In genomic region chr7:99293650-99294049, GRCh38 we compare ENCODE assay signal across 30 cellular contexts. TPM values are rescaled to one million over a fixed set of nuclear protein-coding genes. Genes with fewer than 3 reads are reported as not detected.
"Had no signal": no experiment of that assay in that cellular context is flagged by ENCODE, and none has a peak within 500 bp of the region (broad histone marks: within the 10 kb centered on the region; RNA-seq: fewer than 3 reads in every experiment).

No MANE protein-coding gene starts in this region.

- ATAC-seq: activated T-cell treated with anti-CD3 and anti-CD28 coated beads, Interleukin-2, amount 50 U/mL, for 4 hours had no signal

- H3K27ac Mint-ChIP-seq: activated CD4-positive, alpha-beta memory T cell treated with anti-CD3 and anti-CD28 coated beads for 36 hours; activated naive CD8-positive, alpha-beta T cell treated with anti-CD3 and anti-CD28 coated beads for 36 hours; activated T-helper 1 cell treated with anti-CD3 and anti-CD28 coated beads, Interleukin-12 subunit alpha, Interleukin-12 subunit beta, Interleukin-2, Interleukin-4 antibody, amounts not matched to agents 30 ng/mL and 10 ng/mL and 1 ng/mL, durations not matched to agents 14 hours and 24 hours and 36 hours; T-helper 1 cell treated with Interleukin-12 subunit alpha and Interleukin-12 subunit beta and Interleukin-4 antibody, amounts not matched to agents 30 μg/mL and 1 μg/mL, for 36 hours; T-helper 2 cell treated with Interferon-gamma antibody and Interleukin-4, amounts not matched to agents 5 μg/mL and 100 μg/mL, for 36 hours had no signal

- H3K9me3 Mint-ChIP-seq: activated CD4-positive, alpha-beta memory T cell treated with anti-CD3 and anti-CD28 coated beads for 36 hours; activated naive CD8-positive, alpha-beta T cell treated with anti-CD3 and anti-CD28 coated beads for 36 hours; activated T-cell treated with anti-CD3 and anti-CD28 coated beads, Interleukin-2, amount 50 U/mL, for 4 hours; activated T-helper 1 cell treated with anti-CD3 and anti-CD28 coated beads, Interleukin-12 subunit alpha, Interleukin-12 subunit beta, Interleukin-2, Interleukin-4 antibody, amounts not matched to agents 30 ng/mL and 10 ng/mL and 1 ng/mL, durations not matched to agents 14 hours and 24 hours and 36 hours; central memory CD8-positive, alpha-beta T cell; T-helper 1 cell treated with Interleukin-12 subunit alpha and Interleukin-12 subunit beta and Interleukin-4 antibody, amounts not matched to agents 30 μg/mL and 1 μg/mL, for 36 hours; T-helper 2 cell treated with Interferon-gamma antibody and Interleukin-4, amounts not matched to agents 5 μg/mL and 100 μg/mL, for 36 hours had no signal

- H3K4me1 ChIP-seq: SJSA1 had no signal

- H3K9ac ChIP-seq: SK-N-SH had no signal

- H3K4me3 ChIP-seq: Peyer's patch, SJSA1 had no signal

- H3K4me3 Mint-ChIP-seq: activated CD4-positive, alpha-beta memory T cell treated with anti-CD3 and anti-CD28 coated beads for 36 hours; activated naive CD8-positive, alpha-beta T cell treated with anti-CD3 and anti-CD28 coated beads for 36 hours; activated T-cell treated with anti-CD3 and anti-CD28 coated beads, Interleukin-2, amount 50 U/mL, for 4 hours; activated T-helper 1 cell treated with anti-CD3 and anti-CD28 coated beads, Interleukin-12 subunit alpha, Interleukin-12 subunit beta, Interleukin-2, Interleukin-4 antibody, amounts not matched to agents 30 ng/mL and 10 ng/mL and 1 ng/mL, durations not matched to agents 14 hours and 24 hours and 36 hours; central memory CD8-positive, alpha-beta T cell; T-helper 1 cell treated with Interleukin-12 subunit alpha and Interleukin-12 subunit beta and Interleukin-4 antibody, amounts not matched to agents 30 μg/mL and 1 μg/mL, for 36 hours; T-helper 2 cell treated with Interferon-gamma antibody and Interleukin-4, amounts not matched to agents 5 μg/mL and 100 μg/mL, for 36 hours had no signal

- H3K4me1 Mint-ChIP-seq: activated naive CD8-positive, alpha-beta T cell treated with anti-CD3 and anti-CD28 coated beads for 36 hours; central memory CD8-positive, alpha-beta T cell had no signal

- H3K9me3 ChIP-seq: Peyer's patch, SJSA1, SK-N-SH had no signal

- DNase-seq: activated CD4-positive, alpha-beta memory T cell treated with anti-CD3 and anti-CD28 coated beads for 36 hours; activated CD4-positive, alpha-beta T cell treated with anti-CD3 and anti-CD28 coated beads, Interleukin-2, amount 50 U/mL, for 1 hour; activated CD8-positive, alpha-beta memory T cell treated with anti-CD3 and anti-CD28 coated beads, Interleukin-2, amount 50 U/mL, for 4 hours; activated effector memory CD4-positive, alpha-beta T cell treated with Interleukin-2 at 50 U/mL for 16 hours; activated naive CD4-positive, alpha-beta T cell treated with anti-CD3 and anti-CD28 coated beads, Interleukin-2, amount 50 U/mL, for 16 hours; activated naive CD8-positive, alpha-beta T cell treated with anti-CD3 and anti-CD28 coated beads for 36 hours; activated T-cell treated with anti-CD3 and anti-CD28 coated beads for 4 hours; activated T-cell treated with anti-CD3 and anti-CD28 coated beads, Interleukin-2, amount 50 U/mL, for 4 hours; amniotic stem cell; aorta; brain microvascular endothelial cell; NCI-H1092 treated with DMSO at 0.1 percent for 48 hours; NCI-H1417; NCI-H146; NCI-H187; NCI-H2081 treated with DMSO at 0.1 percent for 48 hours; NCI-H226; NCI-H446 treated with DMSO at 0.1 percent for 48 hours; NCI-H524; NCI-H69; NCI-H82; Peyer's patch; RPMI8226; SHP77 treated with DMSO at 0.1 percent for 48 hours; SK-N-SH had no signal

- H3K27me3 Mint-ChIP-seq: activated CD4-positive, alpha-beta memory T cell treated with anti-CD3 and anti-CD28 coated beads for 36 hours; activated naive CD8-positive, alpha-beta T cell treated with anti-CD3 and anti-CD28 coated beads for 36 hours; central memory CD8-positive, alpha-beta T cell had no signal

- H3K36me3 Mint-ChIP-seq: activated CD4-positive, alpha-beta memory T cell treated with anti-CD3 and anti-CD28 coated beads for 36 hours; activated naive CD8-positive, alpha-beta T cell treated with anti-CD3 and anti-CD28 coated beads for 36 hours had no signal

- H3K36me3 ChIP-seq: brain microvascular endothelial cell, Peyer's patch, SJSA1 had no signal

- H3K4me2 ChIP-seq: SK-N-SH had no signal

- H3K27me3 ChIP-seq: brain microvascular endothelial cell, Peyer's patch, SJSA1 had no signal

- H3K27ac ChIP-seq: brain microvascular endothelial cell, Peyer's patch, SJSA1 had no signal

RNA-seq across cellular contexts. Expression of gene MYH16, which starts 21.0 kb away (rescaled TPM):
- total RNA-seq: activated CD4-positive, alpha-beta memory T cell treated with anti-CD3 and anti-CD28 coated beads for 36 hours; activated naive CD8-positive, alpha-beta T cell treated with anti-CD3 and anti-CD28 coated beads for 36 hours; activated T-cell treated with anti-CD3 and anti-CD28 coated beads, Interleukin-2, amount 50 U/mL, for 4 hours; activated T-helper 1 cell treated with anti-CD3 and anti-CD28 coated beads, Interleukin-12 subunit alpha, Interleukin-12 subunit beta, Interleukin-2, Interleukin-4 antibody, amounts not matched to agents 30 ng/mL and 10 ng/mL and 1 ng/mL, durations not matched to agents 14 hours and 24 hours and 36 hours; Peyer's patch; SJSA1 had no signal
